ENCODE assay signal across 6 cellular contexts in genomic region chr3:37683321-37683720, GRCh38.
"Had no signal": no experiment of that assay in that cellular context is flagged by ENCODE, and none has a peak within 500 bp of the region (broad histone marks: within the 10 kb centered on the region; RNA-seq: fewer than 3 reads in every experiment).

No MANE protein-coding gene starts in this region.

- H3K27ac ChIP-seq: HL-60, KMS-11 had no signal

- DNase-seq: IMR-90, KBM-7, KG1 had no signal

- H3K4me3 ChIP-seq: K562 had no signal
